ENCODE assay signal across 33 cellular contexts in the genomic region with DNA sequence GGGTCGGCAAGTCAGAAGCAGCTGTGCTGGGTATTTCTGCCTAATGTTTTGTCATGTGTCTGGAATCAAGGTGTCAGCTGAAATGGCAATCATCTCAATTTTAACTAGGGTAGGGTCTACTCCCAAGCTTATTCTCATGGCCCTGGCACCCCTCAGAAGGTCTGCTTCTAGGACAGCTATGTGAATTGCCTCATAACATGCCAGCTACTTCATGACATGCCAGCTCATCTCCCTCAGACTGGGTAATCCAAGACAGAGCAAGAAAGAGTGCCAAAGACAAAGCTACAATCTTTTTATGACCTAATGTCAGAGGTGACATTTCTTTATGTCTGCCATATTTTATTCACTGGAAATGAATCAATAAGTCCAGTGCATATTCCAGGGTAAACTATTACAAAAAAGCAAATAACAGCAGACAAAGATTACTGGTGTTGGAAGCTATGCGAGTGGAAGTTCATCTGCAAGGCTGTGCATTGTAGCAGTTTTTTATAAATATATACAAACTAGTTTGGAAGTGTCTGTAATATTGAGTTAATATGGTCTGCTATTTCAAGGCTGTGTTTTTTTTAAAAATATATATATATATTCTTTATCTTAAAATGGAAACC.
"Had no signal": no experiment of that assay in that cellular context is flagged by ENCODE, and none has a peak within 500 bp of the region (broad histone marks: within the 10 kb centered on the region; RNA-seq: fewer than 3 reads in every experiment).

No MANE protein-coding gene starts in this region.

- H3K27me3 Mint-ChIP-seq: activated B cell treated with CpG ODN at 0.5 μM for 24 hours; activated CD4-positive, alpha-beta memory T cell treated with anti-CD3 and anti-CD28 coated beads, Interleukin-2, amount 10 ng/mL, durations not matched to agents 7 days and 5 days; activated CD4-positive, alpha-beta T cell treated with anti-CD3 and anti-CD28 coated beads for 36 hours; activated CD4-positive, alpha-beta T cell treated with anti-CD3 and anti-CD28 coated beads, Interleukin-2, amount 10 ng/mL, durations not matched to agents 7 days and 5 days; activated CD8-positive, alpha-beta memory T cell treated with anti-CD3 and anti-CD28 coated beads, Interleukin-2, amount 10 ng/mL, durations not matched to agents 7 days and 5 days; activated naive CD4-positive, alpha-beta T cell treated with anti-CD3 and anti-CD28 coated beads, Interleukin-2, amount 10 ng/mL, durations not matched to agents 7 days and 5 days; activated naive CD4-positive, alpha-beta T cell treated with anti-CD3 and anti-CD28 coated beads, Interleukin-2, amount 50 U/mL, for 24 hours; activated naive CD8-positive, alpha-beta T cell; activated naive CD8-positive, alpha-beta T cell treated with anti-CD3 and anti-CD28 coated beads, Interleukin-2, amount 10 ng/mL, durations not matched to agents 7 days and 5 days; activated naive CD8-positive, alpha-beta T cell treated with anti-CD3 and anti-CD28 coated beads, Interleukin-2, amount 50 U/mL, for 24 hours; activated T-cell treated with anti-CD3 and anti-CD28 coated beads, Interleukin-2, amount 50 U/mL, for 24 hours; brain; central memory CD8-positive, alpha-beta T cell; T-cell; T-helper 17 cell had no signal

- H3K4me3 Mint-ChIP-seq: activated B cell treated with CpG ODN at 0.5 μM for 24 hours; activated CD4-positive, alpha-beta memory T cell treated with anti-CD3 and anti-CD28 coated beads, Interleukin-2, amount 10 ng/mL, durations not matched to agents 7 days and 5 days; activated CD4-positive, alpha-beta T cell treated with anti-CD3 and anti-CD28 coated beads for 36 hours; activated CD4-positive, alpha-beta T cell treated with anti-CD3 and anti-CD28 coated beads, Interleukin-2, amount 10 ng/mL, durations not matched to agents 7 days and 5 days; activated CD8-positive, alpha-beta memory T cell treated with anti-CD3 and anti-CD28 coated beads, Interleukin-2, amount 10 ng/mL, durations not matched to agents 7 days and 5 days; activated CD8-positive, alpha-beta T cell treated with anti-CD3 and anti-CD28 coated beads, Interleukin-2, amount 10 ng/mL, durations not matched to agents 7 days and 5 days; activated naive CD4-positive, alpha-beta T cell treated with anti-CD3 and anti-CD28 coated beads, Interleukin-2, amount 10 ng/mL, durations not matched to agents 7 days and 5 days; activated naive CD4-positive, alpha-beta T cell treated with anti-CD3 and anti-CD28 coated beads, Interleukin-2, amount 50 U/mL, for 24 hours; activated naive CD8-positive, alpha-beta T cell; activated naive CD8-positive, alpha-beta T cell treated with anti-CD3 and anti-CD28 coated beads, Interleukin-2, amount 10 ng/mL, durations not matched to agents 7 days and 5 days; activated naive CD8-positive, alpha-beta T cell treated with anti-CD3 and anti-CD28 coated beads, Interleukin-2, amount 50 U/mL, for 24 hours; activated T-cell treated with anti-CD3 and anti-CD28 coated beads, Interleukin-2, amount 50 U/mL, for 24 hours; brain; central memory CD8-positive, alpha-beta T cell; T-cell; T-helper 17 cell had no signal

- H3K27me3 ChIP-seq: ascending aorta, cardiac muscle cell had no signal

- DNase-seq: activated B cell treated with CpG ODN at 0.5 μM for 24 hours; activated CD4-positive, alpha-beta memory T cell treated with anti-CD3 and anti-CD28 coated beads, Interleukin-2, amount 10 ng/mL, durations not matched to agents 7 days and 5 days; activated CD4-positive, alpha-beta T cell treated with anti-CD3 and anti-CD28 coated beads for 36 hours; activated CD4-positive, alpha-beta T cell treated with anti-CD3 and anti-CD28 coated beads for 48 hours; activated CD4-positive, alpha-beta T cell treated with anti-CD3 and anti-CD28 coated beads, Interleukin-2, amount 10 ng/mL, durations not matched to agents 7 days and 5 days; activated CD4-positive, alpha-beta T cell treated with anti-CD3 and anti-CD28 coated beads, Interleukin-2, amount 50 U/mL, for 48 hours; activated CD4-positive, CD25-positive, alpha-beta regulatory T cell treated with anti-CD3 and anti-CD28 coated beads, Interleukin-2, amount 50 U/mL, for 72 hours; activated CD8-positive, alpha-beta memory T cell treated with anti-CD3 and anti-CD28 coated beads for 24 hours; activated CD8-positive, alpha-beta memory T cell treated with anti-CD3 and anti-CD28 coated beads, Interleukin-2, amount 10 ng/mL, durations not matched to agents 7 days and 5 days; activated CD8-positive, alpha-beta memory T cell treated with anti-CD3 and anti-CD28 coated beads, Interleukin-2, amount 50 U/mL, for 48 hours; activated CD8-positive, alpha-beta T cell treated with anti-CD3 and anti-CD28 coated beads, Interleukin-2, amount 10 ng/mL, durations not matched to agents 7 days and 5 days; activated effector memory CD4-positive, alpha-beta T cell treated with Interleukin-2 at 50 U/mL for 16 hours; activated gamma-delta T cell; activated naive CD4-positive, alpha-beta T cell treated with anti-CD3 and anti-CD28 coated beads, Interleukin-2, amount 10 ng/mL, durations not matched to agents 7 days and 5 days; activated naive CD4-positive, alpha-beta T cell treated with Interleukin-2 at 50 U/mL for 16 hours; activated naive CD8-positive, alpha-beta T cell treated with anti-CD3 and anti-CD28 coated beads, Interleukin-2, amount 10 ng/mL, durations not matched to agents 7 days and 5 days; activated naive CD8-positive, alpha-beta T cell treated with anti-CD3 and anti-CD28 coated beads, Interleukin-2, amount 50 U/mL, for 24 hours; activated T-cell treated with anti-CD3 and anti-CD28 coated beads, Interleukin-2, amount 50 U/mL, for 24 hours; activated T-cell treated with anti-CD3 and anti-CD28 coated beads, Interleukin-2, amount 50 U/mL, for 48 hours; amygdala; anterior cingulate cortex; caudate nucleus; T-cell; T-helper 17 cell; T1000 had no signal

- H3K27ac ChIP-seq: ascending aorta, cardiac muscle cell, VCaP had no signal

- H3K4me3 ChIP-seq: ascending aorta, cardiac muscle cell had no signal

- H3K36me3 Mint-ChIP-seq: activated CD8-positive, alpha-beta memory T cell treated with anti-CD3 and anti-CD28 coated beads, Interleukin-2, amount 10 ng/mL, durations not matched to agents 7 days and 5 days; activated naive CD4-positive, alpha-beta T cell treated with anti-CD3 and anti-CD28 coated beads, Interleukin-2, amount 10 ng/mL, durations not matched to agents 7 days and 5 days; activated naive CD4-positive, alpha-beta T cell treated with anti-CD3 and anti-CD28 coated beads, Interleukin-2, amount 50 U/mL, for 24 hours; activated naive CD8-positive, alpha-beta T cell treated with anti-CD3 and anti-CD28 coated beads, Interleukin-2, amount 10 ng/mL, durations not matched to agents 7 days and 5 days; brain; T-cell had no signal

- H3K4me1 ChIP-seq: ascending aorta had no signal

- H3K4me1 Mint-ChIP-seq: activated B cell treated with CpG ODN at 0.5 μM for 24 hours; activated CD4-positive, alpha-beta memory T cell treated with anti-CD3 and anti-CD28 coated beads, Interleukin-2, amount 10 ng/mL, durations not matched to agents 7 days and 5 days; activated CD4-positive, alpha-beta T cell treated with anti-CD3 and anti-CD28 coated beads for 36 hours; activated CD4-positive, alpha-beta T cell treated with anti-CD3 and anti-CD28 coated beads, Interleukin-2, amount 10 ng/mL, durations not matched to agents 7 days and 5 days; activated CD8-positive, alpha-beta memory T cell treated with anti-CD3 and anti-CD28 coated beads, Interleukin-2, amount 10 ng/mL, durations not matched to agents 7 days and 5 days; activated naive CD4-positive, alpha-beta T cell treated with anti-CD3 and anti-CD28 coated beads, Interleukin-2, amount 10 ng/mL, durations not matched to agents 7 days and 5 days; activated naive CD4-positive, alpha-beta T cell treated with anti-CD3 and anti-CD28 coated beads, Interleukin-2, amount 50 U/mL, for 24 hours; activated naive CD8-positive, alpha-beta T cell treated with anti-CD3 and anti-CD28 coated beads, Interleukin-2, amount 10 ng/mL, durations not matched to agents 7 days and 5 days; activated naive CD8-positive, alpha-beta T cell treated with anti-CD3 and anti-CD28 coated beads, Interleukin-2, amount 50 U/mL, for 24 hours; brain; central memory CD8-positive, alpha-beta T cell; T-cell; T-helper 17 cell had no signal

- H3K36me3 ChIP-seq: ascending aorta, cardiac muscle cell had no signal

- H3K27ac Mint-ChIP-seq: activated B cell treated with CpG ODN at 0.5 μM for 24 hours; activated CD4-positive, alpha-beta memory T cell treated with anti-CD3 and anti-CD28 coated beads, Interleukin-2, amount 10 ng/mL, durations not matched to agents 7 days and 5 days; activated CD4-positive, alpha-beta T cell treated with anti-CD3 and anti-CD28 coated beads for 36 hours; activated CD4-positive, alpha-beta T cell treated with anti-CD3 and anti-CD28 coated beads, Interleukin-2, amount 10 ng/mL, durations not matched to agents 7 days and 5 days; activated CD8-positive, alpha-beta memory T cell treated with anti-CD3 and anti-CD28 coated beads, Interleukin-2, amount 10 ng/mL, durations not matched to agents 7 days and 5 days; activated CD8-positive, alpha-beta T cell treated with anti-CD3 and anti-CD28 coated beads, Interleukin-2, amount 10 ng/mL, durations not matched to agents 7 days and 5 days; activated naive CD4-positive, alpha-beta T cell treated with anti-CD3 and anti-CD28 coated beads, Interleukin-2, amount 10 ng/mL, durations not matched to agents 7 days and 5 days; activated naive CD4-positive, alpha-beta T cell treated with anti-CD3 and anti-CD28 coated beads, Interleukin-2, amount 50 U/mL, for 24 hours; activated naive CD8-positive, alpha-beta T cell; activated naive CD8-positive, alpha-beta T cell treated with anti-CD3 and anti-CD28 coated beads, Interleukin-2, amount 10 ng/mL, durations not matched to agents 7 days and 5 days; activated naive CD8-positive, alpha-beta T cell treated with anti-CD3 and anti-CD28 coated beads, Interleukin-2, amount 50 U/mL, for 24 hours; activated T-cell treated with anti-CD3 and anti-CD28 coated beads, Interleukin-2, amount 50 U/mL, for 24 hours; activated T-helper 2 cell treated with anti-CD3 and anti-CD28 coated beads, Interferon-gamma antibody, Interleukin-2, Interleukin-4, amounts not matched to agents 10 μg/mL and 5 μg/mL and 100 μg/mL, durations not matched to agents 14 hours and 24 hours and 36 hours; brain; T-cell; T-helper 17 cell had no signal

- ATAC-seq: activated CD4-positive, alpha-beta T cell treated with anti-CD3 and anti-CD28 coated beads for 36 hours; activated CD8-positive, alpha-beta memory T cell treated with anti-CD3 and anti-CD28 coated beads, Interleukin-2, amount 10 ng/mL, durations not matched to agents 7 days and 5 days; activated CD8-positive, alpha-beta T cell treated with anti-CD3 and anti-CD28 coated beads, Interleukin-2, amount 10 ng/mL, durations not matched to agents 7 days and 5 days; activated naive CD8-positive, alpha-beta T cell treated with anti-CD3 and anti-CD28 coated beads, Interleukin-2, amount 50 U/mL, for 24 hours; T-cell; T-helper 17 cell had no signal

- H3K9me3 Mint-ChIP-seq: activated B cell treated with CpG ODN at 0.5 μM for 24 hours; activated CD4-positive, alpha-beta memory T cell treated with anti-CD3 and anti-CD28 coated beads, Interleukin-2, amount 10 ng/mL, durations not matched to agents 7 days and 5 days; activated CD4-positive, alpha-beta T cell treated with anti-CD3 and anti-CD28 coated beads, Interleukin-2, amount 10 ng/mL, durations not matched to agents 7 days and 5 days; activated naive CD4-positive, alpha-beta T cell treated with anti-CD3 and anti-CD28 coated beads, Interleukin-2, amount 10 ng/mL, durations not matched to agents 7 days and 5 days; activated naive CD4-positive, alpha-beta T cell treated with anti-CD3 and anti-CD28 coated beads, Interleukin-2, amount 50 U/mL, for 24 hours; activated naive CD8-positive, alpha-beta T cell treated with anti-CD3 and anti-CD28 coated beads, Interleukin-2, amount 10 ng/mL, durations not matched to agents 7 days and 5 days; activated T-cell treated with anti-CD3 and anti-CD28 coated beads, Interleukin-2, amount 50 U/mL, for 24 hours; activated T-helper 2 cell treated with anti-CD3 and anti-CD28 coated beads, Interferon-gamma antibody, Interleukin-2, Interleukin-4, amounts not matched to agents 10 μg/mL and 5 μg/mL and 100 μg/mL, durations not matched to agents 14 hours and 24 hours and 36 hours; brain; central memory CD8-positive, alpha-beta T cell; T-cell had no signal

- H3K9me3 ChIP-seq: ascending aorta had no signal
